In genomic region chr4:163967263-163967662, GRCh38 we compare ENCODE assay signal across 19 cellular contexts.
DNase-seq lines count a peak whose midpoint lies in the region; ATAC-seq and TF ChIP-seq lines count a peak whose summit lies in the region.
"Had no signal": no experiment of that assay in that cellular context is flagged by ENCODE, and none has a peak within 500 bp of the region (broad histone marks: within the 10 kb centered on the region; RNA-seq: fewer than 3 reads in every experiment).

No MANE protein-coding gene starts in this region.

- H3K36me3 ChIP-seq in osteoblast (ENCODE audit: insufficient read depth, low read length) = no peaks in the 10 kb centered on the region
- H3K36me3 ChIP-seq: MG63, pancreas, SJCRH30 had no signal

- DNase-seq in GM12865 (ENCODE audit: low read depth) (peak; percentile 37), left cardiac atrium (no peak), osteoblast (ENCODE audit: insufficient read length, low spot score, missing footprints) (no peak), kidney tubule cell (ENCODE audit: low spot score) (no peak)
- DNase-seq: activated B cell treated with CpG ODN at 0.5 μM for 24 hours; activated naive CD8-positive, alpha-beta T cell treated with anti-CD3 and anti-CD28 coated beads, Interleukin-2, amount 10 ng/mL, durations not matched to agents 7 days and 5 days; DND-41; IMR-90; MG63; NCI-H2029 treated with DMSO at 0.1 percent for 48 hours; pancreas; SJCRH30 had no signal

- intact Hi-C loops in left cardiac atrium (cut with DNase I) = no loop called here

- H3K4me1 ChIP-seq in osteoblast (ENCODE audit: insufficient read depth, low read length) = no peaks in the 10 kb centered on the region
- H3K4me1 ChIP-seq: A549, pancreas, SJCRH30 had no signal

- H3K27me3 ChIP-seq in osteoblast (ENCODE audit: insufficient read depth, low read length) = no peaks in the 10 kb centered on the region
- H3K27me3 ChIP-seq: MG63, pancreas, SJCRH30 had no signal

- ATAC-seq in GM19455 (IDR thresholded peaks at IDR 0.05; ENCODE audit: unreplicated experiment) (peak; percentile 71), HG02759 (IDR thresholded peaks at IDR 0.05; ENCODE audit: unreplicated experiment) (peak; percentile 67), HG03520 (IDR thresholded peaks at IDR 0.05; ENCODE audit: unreplicated experiment) (peak; percentile 66), left cardiac atrium (no peak), GM21528 (IDR thresholded peaks at IDR 0.05; ENCODE audit: low FRiP score, unreplicated experiment) (no peak)
- ATAC-seq: A549, pancreas, sciatic nerve had no signal

- H3K4me3 ChIP-seq in GM12865 (ENCODE audit: low read depth, low read length) = no peak overlapping the region
- H3K4me3 ChIP-seq in osteoblast (ENCODE audit: insufficient read depth, low read length) = no peak overlapping the region
- H3K4me3 ChIP-seq: A549, MG63, pancreas, SJCRH30 had no signal

- no peaks in the 10 kb centered on the region for H3K79me2 ChIP-seq in osteoblast (ENCODE audit: insufficient read depth, low read length)

- no peaks in the 10 kb centered on the region for H3K9me3 ChIP-seq in osteoblast (ENCODE audit: low read depth, low read length)
- H3K9me3 ChIP-seq: A549, MG63, pancreas, SJCRH30 had no signal

- H3K4me2 ChIP-seq in osteoblast (ENCODE audit: insufficient read depth, low read length) = no peak overlapping the region
- H3K4me2 ChIP-seq: A549 had no signal

- no peaks in the 10 kb centered on the region for H4K20me1 ChIP-seq in osteoblast (ENCODE audit: insufficient read depth, low read length)

- H3K27ac ChIP-seq in osteoblast (ENCODE audit: low read depth, low read length) = no peak overlapping the region
- H3K27ac ChIP-seq: A549, C4-2B, pancreas, SJCRH30 had no signal

- H2AFZ ChIP-seq in osteoblast (ENCODE audit: low read length) = no peak overlapping the region

- TF ChIP-seq CTCF in GM12865 (IDR thresholded peaks at IDR 0.05; ENCODE audit: insufficient read depth, low read depth, low read length, missing control alignments) (no peak), osteoblast (IDR thresholded peaks at IDR 0.05; ENCODE audit: extremely low read depth, low read depth, low read length) (no peak)

Comparison
In these comparisons a context has a peak if more than half of its experiments do, and no peak if none do; other contexts are left out.
1. ATAC-seq: peak in GM19455 (single experiment), HG02759 (single experiment) and HG03520 (single experiment); none in left cardiac atrium (0 of 2) and GM21528 (single experiment).